ENCODE assay signal across 8 cellular contexts in genomic region chrX:101391831-101392230, GRCh38. TPM values are rescaled to one million over a fixed set of nuclear protein-coding genes. Genes with fewer than 3 reads are reported as not detected.
DNase-seq lines count a peak whose midpoint lies in the region; ATAC-seq and TF ChIP-seq lines count a peak whose summit lies in the region.

No MANE protein-coding gene starts in this region.

- no peaks in the 10 kb centered on the region for H3K9me3 ChIP-seq in cardiac muscle cell (ENCODE audit: low read depth)
- no peaks in the 10 kb centered on the region for H3K9me3 ChIP-seq in right cardiac atrium (ENCODE audit: control insufficient read depth, low read length)
- H3K9me3 ChIP-seq in lung (ENCODE audit: control insufficient read depth in 2 of 2, insufficient read depth in 1 of 2, low read length in 1 of 2), result no peaks in the 10 kb centered on the region

- H3K27ac ChIP-seq in cardiac muscle cell (peak overlapping the region; percentile 70), right cardiac atrium (ENCODE audit: low read length) (no peak overlapping the region), lung (ENCODE audit: low read depth in 1 of 2, low read length in 1 of 2) (no peak overlapping the region), urinary bladder (ENCODE audit: low read depth) (peak overlapping the region; percentile 2)

- intact Hi-C loops in right cardiac atrium (cut with DNase I), result no loop called here

- DNase-seq in cardiac muscle cell (ENCODE audit: low read depth in 1 of 2, low spot score in 1 of 2) (no peak), right cardiac atrium (no peak), astrocyte of the spinal cord (ENCODE audit: low read depth, low spot score) (no peak), lung (ENCODE audit: low spot score) (no peak), NCI-H2171 treated with DMSO at 0.1 percent for 48 hours (lab: John Stamatoyannopoulos, UW) (no peak), mucosa of gallbladder (ENCODE audit: low spot score) (no peak), NCI-H69 (lab: John Stamatoyannopoulos, UW) (no peak)

- 44% methylated on average over 6 of the region's 6 CpGs for WGBS in right cardiac atrium
- WGBS in lung, 2 donors, result 32 to 52% methylated on average over 6 of the region's 6 CpGs
- 46% methylated on average over 6 of the region's 6 CpGs for WGBS in urinary bladder

- H3K4me3 ChIP-seq in cardiac muscle cell (peak overlapping the region; percentile 78), right cardiac atrium (ENCODE audit: low read length) (no peak overlapping the region), astrocyte of the spinal cord (ENCODE audit: low read depth, low read length) (peak overlapping the region; percentile 80), lung (peak overlapping the region; percentile 60), urinary bladder (ENCODE audit: low read depth, low read length) (no peak overlapping the region)

- H3K36me3 ChIP-seq in cardiac muscle cell (peaks cover 6% of the 10 kb centered on the region), lung (ENCODE audit: control insufficient read depth in 2 of 2, insufficient read depth in 2 of 2, low read length in 2 of 2) (peaks cover 0 to 1% of the 10 kb centered on the region in 2 donors), urinary bladder (ENCODE audit: insufficient read depth) (peaks cover 4% of the 10 kb centered on the region)

- H3K4me1 ChIP-seq in cardiac muscle cell (ENCODE audit: low read depth) (no peaks in the 10 kb centered on the region), right cardiac atrium (ENCODE audit: control insufficient read depth, insufficient read depth, low read length) (no peaks in the 10 kb centered on the region), lung (ENCODE audit: control insufficient read depth in 2 of 2, insufficient read depth in 2 of 2, low read length in 2 of 2) (peaks cover 0 to 4% of the 10 kb centered on the region in 2 donors), urinary bladder (ENCODE audit: insufficient read depth) (no peaks in the 10 kb centered on the region)

- H3K27me3 ChIP-seq in cardiac muscle cell (no peaks in the 10 kb centered on the region), right cardiac atrium (ENCODE audit: control insufficient read depth, insufficient read depth) (no peaks in the 10 kb centered on the region), lung (ENCODE audit: control insufficient read depth, insufficient read depth) (no peaks in the 10 kb centered on the region)

- in situ Hi-C loops in astrocyte of the spinal cord (cut with HindIII; ENCODE audit: low sequenced_read_pairs), result no loop called here

- TF ChIP-seq CTCF in cardiac muscle cell (IDR thresholded peaks at IDR 0.05; ENCODE audit: low read depth, low read length) (no peak), astrocyte of the spinal cord (IDR thresholded peaks at IDR 0.05; ENCODE audit: low read depth, low read length) (no peak), lung (IDR thresholded peaks at IDR 0.05; ENCODE audit: control extremely low read depth, extremely low read depth) (no peak)

- ATAC-seq in right cardiac atrium (no peak), lung (ENCODE audit: insufficient read depth, low FRiP score) (no peak)

RNA-seq across cellular contexts. Expression of gene RPL36A, which starts 1.0 kb away (rescaled TPM):
- 3,802 and 4,744 TPM in 2 replicates for total RNA-seq in cardiac muscle cell
- 293 and 403 TPM in 2 replicates for polyA plus RNA-seq in cardiac muscle cell
- 100 to 1,000 TPM in 2 of 4 donors, 10 to 100 TPM in 2; 71.2 to 109 (median 99.8) TPM for total RNA-seq in right cardiac atrium
- 1,005 TPM for polyA plus RNA-seq in right cardiac atrium
- total RNA-seq in lung, result 100 to 1,000 TPM; 199 to 640 TPM
- polyA plus RNA-seq in lung, result 1,000 to 10,000 TPM; 1,920 to 4,087 TPM
- total RNA-seq in urinary bladder, result 808 TPM
- polyA plus RNA-seq in urinary bladder, result 1,560 TPM
- 124 TPM for total RNA-seq in mucosa of gallbladder

RNA-seq across cellular contexts. Expression of gene BTK, which starts 5.8 kb away (rescaled TPM):
- total RNA-seq in cardiac muscle cell (0.06 TPM in 1 of 2 replicates, not detected in the other), right cardiac atrium (1 to 10 TPM; 1.6 to 3.6 (median 3.3) TPM), lung (10 to 100 TPM; 15.5 to 24.9 TPM), urinary bladder (7.6 TPM), mucosa of gallbladder (8.2 TPM)
- polyA plus RNA-seq in cardiac muscle cell (0.06 and 2.5 TPM in 2 replicates), right cardiac atrium (0.88 TPM), lung (10 to 100 TPM; 17.9 to 29.4 TPM), urinary bladder (3.9 TPM)

RNA-seq across cellular contexts. Expression of gene GLA, which starts 15.9 kb away (rescaled TPM):
- total RNA-seq in cardiac muscle cell (10.0 and 12.0 TPM in 2 replicates), right cardiac atrium (10 to 100 TPM; 10.4 to 20.5 (median 17.9) TPM), lung (10 to 100 TPM; 26.4 to 42.8 TPM), urinary bladder (21.3 TPM), mucosa of gallbladder (29.2 TPM)
- polyA plus RNA-seq in cardiac muscle cell (17.3 and 20.9 TPM in 2 replicates), right cardiac atrium (20.7 TPM), lung (10 to 100 TPM; 51.7 to 55.7 TPM), urinary bladder (21.3 TPM)

RNA-seq across cellular contexts. Expression of gene HNRNPH2, which starts 16.2 kb away (rescaled TPM):
- 76.9 and 87.3 TPM in 2 replicates for total RNA-seq in cardiac muscle cell
- 166 and 189 TPM in 2 replicates for polyA plus RNA-seq in cardiac muscle cell
- 10 to 100 TPM; 54.6 to 69.4 (median 58.8) TPM for total RNA-seq in right cardiac atrium
- polyA plus RNA-seq in right cardiac atrium, result 53.3 TPM
- total RNA-seq in lung, result 10 to 100 TPM; 59.3 to 86.1 TPM
- polyA plus RNA-seq in lung, result 100 to 1,000 TPM in 1 of 2 donors, 10 to 100 TPM in 1; 38.0 to 102 TPM
- total RNA-seq in urinary bladder, result 60.4 TPM
- 86.2 TPM for polyA plus RNA-seq in urinary bladder
- 62.1 TPM for total RNA-seq in mucosa of gallbladder

RNA-seq across cellular contexts. Expression of gene TIMM8A, which starts 43.3 kb away (rescaled TPM):
- total RNA-seq in cardiac muscle cell, result 3.6 and 5.7 TPM in 2 replicates
- 14.2 and 17.6 TPM in 2 replicates for polyA plus RNA-seq in cardiac muscle cell
- 10 to 100 TPM; 14.4 to 20.3 (median 19.1) TPM for total RNA-seq in right cardiac atrium
- 12.9 TPM for polyA plus RNA-seq in right cardiac atrium
- 10 to 100 TPM in 1 of 2 donors, 1 to 10 TPM in 1; 4.6 to 11.9 TPM for total RNA-seq in lung
- 1 to 10 TPM; 5.6 to 8.0 TPM for polyA plus RNA-seq in lung
- 4.6 TPM for total RNA-seq in urinary bladder
- polyA plus RNA-seq in urinary bladder, result 6.2 TPM
- total RNA-seq in mucosa of gallbladder, result 6.6 TPM

Comparison
In these comparisons a context has a peak if more than half of its experiments do, and no peak if none do; other contexts are left out.
1. H3K27ac ChIP-seq: peak in cardiac muscle cell (single experiment) and urinary bladder (single experiment); none in right cardiac atrium (single experiment) and lung (0 of 2).
2. H3K4me3 ChIP-seq: peak in cardiac muscle cell (single experiment), astrocyte of the spinal cord (single experiment) and lung (single experiment); none in right cardiac atrium (single experiment) and urinary bladder (single experiment).